In the genomic region with DNA sequence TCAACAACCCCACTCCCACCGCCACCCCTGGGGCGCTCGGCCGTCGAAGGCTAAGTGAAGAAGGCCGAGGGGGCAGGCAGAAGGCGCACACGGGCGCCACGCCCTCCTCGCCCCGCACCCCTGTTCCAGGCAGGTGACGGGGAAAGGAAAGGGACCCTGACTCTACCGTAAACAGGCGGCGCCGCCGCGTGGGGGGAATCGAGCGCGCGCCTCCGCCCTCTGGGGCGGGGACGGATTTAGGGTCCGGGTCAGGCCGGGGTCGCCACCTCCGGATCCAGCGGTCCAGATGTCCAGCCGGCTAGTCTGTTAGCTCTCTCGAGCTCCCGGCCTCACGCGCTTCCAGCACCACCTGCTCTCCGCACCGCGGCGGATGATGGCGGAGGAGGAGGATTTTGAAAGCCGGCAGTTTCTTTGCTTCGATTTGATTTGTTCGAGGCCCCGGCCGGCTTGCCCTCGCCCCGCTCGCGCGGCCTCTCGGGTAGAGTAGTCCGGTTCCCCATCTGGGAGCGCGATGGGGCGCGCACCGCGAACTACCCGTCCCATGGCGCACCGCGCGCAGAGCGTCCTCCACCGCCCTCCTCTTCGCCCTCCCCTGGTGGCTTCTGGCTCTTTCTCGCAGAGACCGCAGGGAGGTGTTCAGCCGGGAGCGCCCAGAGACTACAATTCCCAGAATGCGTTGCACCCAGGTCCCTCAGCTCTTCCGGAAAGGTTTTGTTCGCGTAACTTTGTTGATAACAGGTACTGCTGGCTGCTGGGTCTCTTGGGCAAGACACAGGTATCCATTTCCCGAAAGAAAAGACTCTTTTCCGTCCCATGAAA, we compare ENCODE assay signal across 2 cellular contexts.
A peak's percentile ranks its signal among the peaks of the same experiment; 100 is the strongest.
TF ChIP-seq lines count a peak whose summit lies in the region.

A gene with protein sequence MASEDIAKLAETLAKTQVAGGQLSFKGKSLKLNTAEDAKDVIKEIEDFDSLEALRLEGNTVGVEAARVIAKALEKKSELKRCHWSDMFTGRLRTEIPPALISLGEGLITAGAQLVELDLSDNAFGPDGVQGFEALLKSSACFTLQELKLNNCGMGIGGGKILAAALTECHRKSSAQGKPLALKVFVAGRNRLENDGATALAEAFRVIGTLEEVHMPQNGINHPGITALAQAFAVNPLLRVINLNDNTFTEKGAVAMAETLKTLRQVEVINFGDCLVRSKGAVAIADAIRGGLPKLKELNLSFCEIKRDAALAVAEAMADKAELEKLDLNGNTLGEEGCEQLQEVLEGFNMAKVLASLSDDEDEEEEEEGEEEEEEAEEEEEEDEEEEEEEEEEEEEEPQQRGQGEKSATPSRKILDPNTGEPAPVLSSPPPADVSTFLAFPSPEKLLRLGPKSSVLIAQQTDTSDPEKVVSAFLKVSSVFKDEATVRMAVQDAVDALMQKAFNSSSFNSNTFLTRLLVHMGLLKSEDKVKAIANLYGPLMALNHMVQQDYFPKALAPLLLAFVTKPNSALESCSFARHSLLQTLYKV (minus strand): TSS at position 368 of the 819 bp plus-strand sequence. CDS start 5,143 bp downstream, outside the sequence.

TF ChIP-seq in IMR-90, 13 proteins besides CTCF, POLR2A, EP300 and RAD21:
- 0 out of 2 replicates have a peak, but pooled peaks have one; percentile 13 for TF ChIP-seq MAFK (IDR thresholded peaks at IDR 0.05; ENCODE audit: low read depth, low read length)
- peak; percentile 95 for TF ChIP-seq MXI1 (IDR thresholded peaks at IDR 0.05; ENCODE audit: borderline replicate concordance, low read depth, low read length)
- TF ChIP-seq CEBPB (IDR thresholded peaks at IDR 0.05; ENCODE audit: low read depth, low read length): peak; percentile 28; the same call in 1 of the 2 replicates
- TF ChIP-seq CHD1 (IDR thresholded peaks at IDR 0.05; ENCODE audit: low read depth, low read length): peak; percentile 17; the same call in 1 of the 2 replicates
- TF ChIP-seq NFE2L2 (IDR thresholded peaks at IDR 0.05; ENCODE audit: low read depth, low read length): no peak
- peak; percentile 99 for TF ChIP-seq MAZ (IDR thresholded peaks at IDR 0.05; ENCODE audit: borderline replicate concordance, low read depth, low read length)

TF ChIP-seq in endothelial cell of umbilical vein, 7 proteins besides CTCF, POLR2A, EP300 and RAD21:
- TF ChIP-seq, protein P1, sequence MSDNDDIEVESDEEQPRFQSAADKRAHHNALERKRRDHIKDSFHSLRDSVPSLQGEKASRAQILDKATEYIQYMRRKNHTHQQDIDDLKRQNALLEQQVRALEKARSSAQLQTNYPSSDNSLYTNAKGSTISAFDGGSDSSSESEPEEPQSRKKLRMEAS (IDR thresholded peaks at IDR 0.05; ENCODE audit: insufficient read depth, insufficient read length): peak; percentile 77
- TF ChIP-seq POLR2AphosphoS5 (IDR thresholded peaks at IDR 0.05; ENCODE audit: insufficient read depth, low read depth, low read length) (peak; percentile 68), JUN (IDR thresholded peaks at IDR 0.05; ENCODE audit: borderline replicate concordance, insufficient read depth, insufficient read length, low read depth) (no peak), EZH2 (IDR thresholded peaks at IDR 0.05; ENCODE audit: borderline replicate concordance, low read depth, low read length, severe bottlenecking) (no peak), MYC (IDR thresholded peaks at IDR 0.05; ENCODE audit: low read depth, low read length) (no peak)
